In genomic region chr7:108525985-108526767, GRCh38 we compare ENCODE assay signal across 8 cellular contexts. TPM values are rescaled to one million over a fixed set of nuclear protein-coding genes. Genes with fewer than 3 reads are reported as not detected.
A peak's percentile ranks its signal among the peaks of the same experiment; 100 is the strongest.
DNase-seq lines count a peak whose midpoint lies in the region; ATAC-seq lines count a peak whose summit lies in the region.

A gene with protein sequence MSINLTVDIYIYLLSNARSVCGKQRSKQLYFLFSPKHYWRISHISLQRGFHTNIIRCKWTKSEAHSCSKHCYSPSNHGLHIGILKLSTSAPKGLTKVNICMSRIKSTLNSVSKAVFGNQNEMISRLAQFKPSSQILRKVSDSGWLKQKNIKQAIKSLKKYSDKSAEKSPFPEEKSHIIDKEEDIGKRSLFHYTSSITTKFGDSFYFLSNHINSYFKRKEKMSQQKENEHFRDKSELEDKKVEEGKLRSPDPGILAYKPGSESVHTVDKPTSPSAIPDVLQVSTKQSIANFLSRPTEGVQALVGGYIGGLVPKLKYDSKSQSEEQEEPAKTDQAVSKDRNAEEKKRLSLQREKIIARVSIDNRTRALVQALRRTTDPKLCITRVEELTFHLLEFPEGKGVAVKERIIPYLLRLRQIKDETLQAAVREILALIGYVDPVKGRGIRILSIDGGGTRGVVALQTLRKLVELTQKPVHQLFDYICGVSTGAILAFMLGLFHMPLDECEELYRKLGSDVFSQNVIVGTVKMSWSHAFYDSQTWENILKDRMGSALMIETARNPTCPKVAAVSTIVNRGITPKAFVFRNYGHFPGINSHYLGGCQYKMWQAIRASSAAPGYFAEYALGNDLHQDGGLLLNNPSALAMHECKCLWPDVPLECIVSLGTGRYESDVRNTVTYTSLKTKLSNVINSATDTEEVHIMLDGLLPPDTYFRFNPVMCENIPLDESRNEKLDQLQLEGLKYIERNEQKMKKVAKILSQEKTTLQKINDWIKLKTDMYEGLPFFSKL (minus strand): TSS chr7:108526135. CDS start chr7:108515491, 10,644 bp downstream.

- ATAC-seq in GM18508 (IDR thresholded peaks at IDR 0.05; ENCODE audit: insufficient read depth, unreplicated experiment) (peak; percentile 92), HG03025 (IDR thresholded peaks at IDR 0.05; ENCODE audit: low FRiP score, unreplicated experiment) (peak; percentile 95), aorta (ENCODE audit: low FRiP score) (peak; percentile 99)

- H3K27me3 ChIP-seq in rectal smooth muscle tissue (ENCODE audit: control insufficient read depth, insufficient read depth, low read length) (no peaks in the 10 kb centered on the region), aorta (ENCODE audit: control insufficient read depth in 1 of 2, insufficient read depth in 2 of 2, low read length in 1 of 2) (no peaks in the 10 kb centered on the region)

- intact Hi-C loops in aorta (cut with DNase I) = loop anchor here (1.0 kb wide), 1 partner anchor 43 kb away; the partner anchor contains the start of genes DNAJB9 (in 2 of the 2) and THAP5 (in 2 of the 2)

- H3K4me3 ChIP-seq in rectal smooth muscle tissue (ENCODE audit: low read length) (peak within 1 kb of the TSS; percentile 76), aorta (ENCODE audit: low read length in 2 of 2) (peak within 1 kb of the TSS; percentile 53 to 82)

- H3K27ac ChIP-seq in rectal smooth muscle tissue (ENCODE audit: low read depth, low read length) (peak within 1 kb of the TSS; percentile 94), aorta (ENCODE audit: low read depth in 1 of 2, low read length in 2 of 2) (peak within 1 kb of the TSS; percentile 38 to 87)

- H3K4me1 ChIP-seq in rectal smooth muscle tissue (ENCODE audit: control insufficient read depth, insufficient read depth, low read length) = peaks cover 9% of the 10 kb centered on the region
- peaks cover 0 to 6% of the 10 kb centered on the region in 2 donors for H3K4me1 ChIP-seq in aorta (ENCODE audit: control insufficient read depth in 1 of 2, insufficient read depth in 2 of 2, low read length in 2 of 2)

- WGBS in aorta, 2 donors = 0% methylated on average over 63 to 64 of the region's 64 CpGs

- H3K36me3 ChIP-seq in rectal smooth muscle tissue (ENCODE audit: control insufficient read depth, insufficient read depth, low read length) (no peaks in the 10 kb centered on the region), aorta (ENCODE audit: control insufficient read depth in 1 of 2, insufficient read depth in 2 of 2, low read length in 1 of 2) (no peaks in the 10 kb centered on the region)

- no peaks in the 10 kb centered on the region for H3K9me3 ChIP-seq in aorta (ENCODE audit: control insufficient read depth, low read length)

- H3K9ac ChIP-seq in rectal smooth muscle tissue (ENCODE audit: low read length) = peak within 1 kb of the TSS; percentile 72

- peak; percentile 100 for DNase-seq in NCI-H2081 (lab: John Stamatoyannopoulos, UW)
- peak; percentile 93 for DNase-seq in T1000 (lab: John Stamatoyannopoulos, UW)
- DNase-seq in astrocyte of the hippocampus (ENCODE audit: low read depth, low spot score) = peak; percentile 100
- DNase-seq in hepatic stellate cell (ENCODE audit: low spot score) = peak; percentile 94
- DNase-seq in aorta = peak; percentile 100

RNA-seq across cellular contexts. Expression of the gene that starts here (rescaled TPM):
- 10 to 100 TPM; 31.2 to 32.8 TPM for total RNA-seq in aorta
- 10 to 100 TPM; 14.4 to 15.1 TPM for polyA plus RNA-seq in aorta

Comparison
In these comparisons a context has a peak if more than half of its experiments do, and no peak if none do; other contexts are left out.
1. Peak in every context shown above with its lines: DNase-seq, ATAC-seq, H3K4me3 ChIP-seq and H3K27ac ChIP-seq.